Comparison of ENCODE assay signal across 21 cellular contexts in genomic region chr7:25632616-25633015, GRCh38.
DNase-seq lines count a peak whose midpoint lies in the region; ATAC-seq, FAIRE-seq and TF ChIP-seq lines count a peak whose summit lies in the region.
"Had no signal": no experiment of that assay in that cellular context is flagged by ENCODE, and none has a peak within 500 bp of the region (broad histone marks: within the 10 kb centered on the region; RNA-seq: fewer than 3 reads in every experiment).

No MANE protein-coding gene starts in this region.

- CTCF ChIA-PET in SK-N-SH (lab: Yijun Ruan, JAX) = interaction anchor here (1.6 to 2.0 kb wide), 2 partner anchors 13 to 67 kb away, joined by 4 to 9 read pairs; no protein-coding TSS in a partner anchor

- no peaks in the 10 kb centered on the region for H3K79me2 ChIP-seq in SK-N-SH (ENCODE audit: insufficient read depth)

- no peaks in the 10 kb centered on the region for H4K20me1 ChIP-seq in SK-N-SH (ENCODE audit: insufficient read depth)

- TF ChIP-seq EP300 in SK-N-SH (IDR thresholded peaks at IDR 0.05; ENCODE audit: borderline replicate concordance in 1 of 2, low read depth in 1 of 2, low read length in 1 of 2) (no peak), sigmoid colon (IDR thresholded peaks at IDR 0.05) (no peak)

- H3K9me3 ChIP-seq in SK-N-SH (no peaks in the 10 kb centered on the region), sigmoid colon (no peaks in the 10 kb centered on the region)
- H3K9me3 ChIP-seq: A549 had no signal

- no peak overlapping the region for H3K9ac ChIP-seq in SK-N-SH
- H3K9ac ChIP-seq: GM23248 had no signal

- 32% methylated on average over 5 of the region's 5 CpGs for WGBS in SK-N-SH (ENCODE audit: low lambda C conversion rate)
- WGBS in sigmoid colon, 2 donors = 77 to 79% methylated on average over 5 of the region's 5 CpGs

- no peak overlapping the region for H3K27ac ChIP-seq in SK-N-SH (ENCODE audit: low read depth in 2 of 2, low read length in 1 of 2)
- peak overlapping the region in 3 of 4 donors; percentile 12 to 62 (median 52) for H3K27ac ChIP-seq in sigmoid colon
- H3K27ac ChIP-seq: 22Rv1, A549, C4-2B, GM23248 had no signal

- FAIRE-seq in TTC549 (lab: Jason Lieb, UNC) (peak; percentile 17), GM12892 (lab: Jason Lieb, UNC) (no peak)
- FAIRE-seq: A549, GM12878, GM19239, HepG2 had no signal

- H3K4me3 ChIP-seq in SK-N-SH (ENCODE audit: low read depth in 2 of 2, low read length in 1 of 2) (no peak overlapping the region), sigmoid colon (no peak overlapping the region)
- H3K4me3 ChIP-seq: A549, GM12878, GM23248 had no signal

- H3F3A ChIP-seq in SK-N-SH (replicated peaks; ENCODE audit: insufficient read depth) = no peaks in the 10 kb centered on the region

- no peak overlapping the region for H3K4me2 ChIP-seq in SK-N-SH
- H3K4me2 ChIP-seq: A549 had no signal

- no peak for DNase-seq in SK-N-SH
- DNase-seq in foreskin melanocyte = peak; percentile 89
- no peak for DNase-seq in sigmoid colon
- no peak for DNase-seq in GM12892 (ENCODE audit: insufficient read length)
- DNase-seq in NCI-H1105 treated with DMSO at 0.1 percent for 48 hours (lab: John Stamatoyannopoulos, UW) = no peak
- DNase-seq: AML-193; CD4-positive, alpha-beta T cell; DMS53; DND-41; EL; GM23248; HCEC 1CT had no signal

- POLR2A ChIA-PET in SK-N-SH (lab: Yijun Ruan, JAX) = no interaction called here

- H3K9me2 ChIP-seq in SK-N-SH = no peaks in the 10 kb centered on the region

- H3K36me3 ChIP-seq in SK-N-SH (replicated peaks in 1 of 2; ENCODE audit: control insufficient read depth in 1 of 2, insufficient read depth in 2 of 2, low read length in 1 of 2) = no peaks in the 10 kb centered on the region
- no peaks in the 10 kb centered on the region for H3K36me3 ChIP-seq in sigmoid colon

- no peaks in the 10 kb centered on the region for H3K27me3 ChIP-seq in SK-N-SH (ENCODE audit: insufficient read depth)
- H3K27me3 ChIP-seq in sigmoid colon = no peaks in the 10 kb centered on the region

- intact Hi-C loops in sigmoid colon (cut with DNase I) = no loop called here

- peaks cover 0 to 32% of the 10 kb centered on the region in 2 experiments; a peak in 2 of 4 replicates for H3K4me1 ChIP-seq in SK-N-SH (ENCODE audit: control insufficient read depth in 1 of 2, insufficient read depth in 2 of 2, low read depth in 1 of 2, low read length in 1 of 2)
- H3K4me1 ChIP-seq in sigmoid colon = peaks cover 0 to 39% (median 28%) of the 10 kb centered on the region in 4 donors
- H3K4me1 ChIP-seq: A549 had no signal

- TF ChIP-seq CTCF in SK-N-SH (IDR thresholded peaks at IDR 0.05) (no peak), sigmoid colon (IDR thresholded peaks at IDR 0.05) (no peak)

- no peak for TF ChIP-seq RAD21 in SK-N-SH (IDR thresholded peaks at IDR 0.05; ENCODE audit: low read length)

- no peak for TF ChIP-seq POLR2A in sigmoid colon (IDR thresholded peaks at IDR 0.05)
- no peak for TF ChIP-seq POLR2A in GM12892 (IDR thresholded peaks at IDR 0.05; ENCODE audit: low read depth, low read length)

- H2AFZ ChIP-seq in SK-N-SH (ENCODE audit: low read depth) = no peak overlapping the region
- H2AFZ ChIP-seq: GM23248 had no signal

- ATAC-seq in SK-N-SH treated with all-trans-retinoic acid at 6 μM for 48 hours = no peak
- no peak for ATAC-seq in GM21423 (IDR thresholded peaks at IDR 0.05; ENCODE audit: unreplicated experiment)
- ATAC-seq: A549, GM12878, HepG2 had no signal

TF ChIP-seq in SK-N-SH treated with all-trans-retinoic acid at 6 μM for 48 hours, 23 proteins besides CTCF, POLR2A, EP300 and RAD21:
- TF ChIP-seq TCF4 (CRISPR knock-in tag; IDR thresholded peaks at IDR 0.05; ENCODE audit: borderline replicate concordance) (peak; percentile 21; the same call in 1 of the 2 replicates), ZNF565 (CRISPR knock-in tag; conservative IDR thresholded peaks at IDR 0.05; ENCODE audit: low read depth) (no peak), ISL1 (CRISPR knock-in tag; IDR thresholded peaks at IDR 0.05) (peak; percentile 24; the same call in 1 of the 2 replicates), POU6F1 (CRISPR knock-in tag; IDR thresholded peaks at IDR 0.05; ENCODE audit: borderline replicate concordance, low read depth) (no peak)

TF ChIP-seq in SK-N-SH, 30 proteins besides CTCF, POLR2A, EP300 and RAD21:
- no peak for TF ChIP-seq RCOR1 (IDR thresholded peaks at IDR 0.05; ENCODE audit: low read length)

Comparison
In these comparisons a context has a peak if more than half of its experiments do, and no peak if none do; other contexts are left out.
1. H3K27ac ChIP-seq: peak in sigmoid colon (3 of 4); none in SK-N-SH (0 of 2).